In genomic region chr15:59160880-59161593, GRCh38 we compare ENCODE assay signal across 9 cellular contexts. TPM values are rescaled to one million over a fixed set of nuclear protein-coding genes. Genes with fewer than 3 reads are reported as not detected.
A peak's percentile ranks its signal among the peaks of the same experiment; 100 is the strongest.
DNase-seq lines count a peak whose midpoint lies in the region; ATAC-seq, FAIRE-seq and TF ChIP-seq lines count a peak whose summit lies in the region.
"Had no signal": no experiment of that assay in that cellular context is flagged by ENCODE, and none has a peak within 500 bp of the region (broad histone marks: within the 10 kb centered on the region; RNA-seq: fewer than 3 reads in every experiment).

No MANE protein-coding gene starts in this region.

- H3K27ac ChIP-seq in WERI-Rb-1 (no peak overlapping the region), keratinocyte (ENCODE audit: control insufficient read depth, insufficient read depth, low read length) (no peak overlapping the region)

- dilution Hi-C loops in keratinocyte (cut with MboI; ENCODE audit: extremely low pct_ligation_motif_present, low sequenced_read_pairs) = no loop called here

- no peaks in the 10 kb centered on the region for H3K27me3 ChIP-seq in WERI-Rb-1 (ENCODE audit: insufficient read depth, low read depth, severe bottlenecking)
- no peaks in the 10 kb centered on the region for H3K27me3 ChIP-seq in keratinocyte (ENCODE audit: control insufficient read depth, extremely low read depth, insufficient read depth, low read length)

- no peak overlapping the region for H3K4me3 ChIP-seq in WERI-Rb-1 (ENCODE audit: low read depth, low read length)
- H3K4me3 ChIP-seq in keratinocyte (ENCODE audit: control insufficient read depth in 2 of 3, extremely low read depth in 1 of 3, insufficient read depth in 2 of 3, low read depth in 1 of 3, low read length in 3 of 3) = no peak overlapping the region

- no peaks in the 10 kb centered on the region for H3K36me3 ChIP-seq in WERI-Rb-1
- H3K36me3 ChIP-seq in keratinocyte (ENCODE audit: control insufficient read depth in 2 of 2, extremely low read depth in 1 of 2, insufficient read depth in 2 of 2, low read length in 2 of 2) = peaks cover 42 to 48% of the 10 kb centered on the region in 2 experiments

- no peaks in the 10 kb centered on the region for H4K20me1 ChIP-seq in keratinocyte (ENCODE audit: control insufficient read depth, extremely low read depth, insufficient read depth, low read length)

- TF ChIP-seq CTCF in WERI-Rb-1 (IDR thresholded peaks at IDR 0.05; ENCODE audit: low read depth, low read length) (peak; percentile 89), keratinocyte (optimal IDR thresholded peaks at IDR 0.05 in 1 of 3, IDR thresholded peaks at IDR 0.05 in 1 of 3, conservative IDR thresholded peaks at IDR 0.05 in 1 of 3; ENCODE audit: extremely low read depth in 1 of 3, insufficient read depth in 2 of 3, low read length in 3 of 3) (peak; percentile 36 to 63 (median 41))

- no peaks in the 10 kb centered on the region for H3K9me3 ChIP-seq in WERI-Rb-1 (ENCODE audit: severe bottlenecking)
- H3K9me3 ChIP-seq in keratinocyte (ENCODE audit: control insufficient read depth, low read depth, low read length) = no peaks in the 10 kb centered on the region

- no peaks in the 10 kb centered on the region for H3K9me1 ChIP-seq in keratinocyte (ENCODE audit: control insufficient read depth, extremely low read depth, insufficient read depth, low read length)

- no peaks in the 10 kb centered on the region for H3K79me2 ChIP-seq in keratinocyte (ENCODE audit: control insufficient read depth, insufficient read depth, low read length)

- H3K9ac ChIP-seq in keratinocyte (ENCODE audit: control insufficient read depth, extremely low read depth, insufficient read depth, low read length) = no peak overlapping the region

- H3K4me2 ChIP-seq in keratinocyte (ENCODE audit: control insufficient read depth, extremely low read depth, insufficient read depth, low read depth, low read length) = no peak overlapping the region

- no peak overlapping the region for H2AFZ ChIP-seq in keratinocyte (ENCODE audit: control insufficient read depth, low read length)

- peaks cover 21% of the 10 kb centered on the region for H3K4me1 ChIP-seq in keratinocyte (ENCODE audit: control insufficient read depth, extremely low read depth, insufficient read depth, low read length)

- ATAC-seq in GM18519 (IDR thresholded peaks at IDR 0.05; ENCODE audit: low FRiP score, unreplicated experiment) = no peak

- FAIRE-seq in keratinocyte (lab: Jason Lieb, UNC) = no peak
- FAIRE-seq: colon had no signal

- DNase-seq in DMS53 treated with DMSO at 0.1 percent for 48 hours (lab: John Stamatoyannopoulos, UW; ENCODE audit: unreplicated experiment) (peak; percentile 45), NCI-H1092 (lab: John Stamatoyannopoulos, UW) (peak; percentile 17), WERI-Rb-1 (peak; percentile 68), keratinocyte (ENCODE audit: low read depth, low spot score) (no peak), CD1c-positive myeloid dendritic cell (ENCODE audit: extremely low spot score) (no peak), H4 (ENCODE audit: low spot score) (no peak), NCI-H446 treated with DMSO at 0.1 percent for 48 hours (lab: John Stamatoyannopoulos, UW) (no peak)

RNA-seq across cellular contexts. Expression of gene LDHAL6B, which starts 45.6 kb away (rescaled TPM):
- polyA plus RNA-seq in keratinocyte = not detected in 3 replicates
- polyA plus RNA-seq in keratinocyte (2011; ENCODE audit: low read depth) = not detected
- not detected in 2 replicates for polyA plus RNA-seq in keratinocyte (2011; cell fraction: cytosol; rRNA removed)
- polyA plus RNA-seq in keratinocyte (2011; cell fraction: nucleus; rRNA removed) = not detected in 2 replicates
- 0.68 TPM in 1 of 2 replicates, not detected in the other for polyA plus RNA-seq in keratinocyte (2012; ENCODE audit: low replicate concordance)
- polyA minus RNA-seq in keratinocyte = not detected in 3 replicates
- not detected for polyA minus RNA-seq in keratinocyte (2011; cell fraction: cytosol; rRNA and poly(A)+ RNA removed)
- polyA minus RNA-seq in keratinocyte (2011; cell fraction: nucleus; rRNA and poly(A)+ RNA removed) = not detected in 2 replicates
- not detected in 2 replicates for total RNA-seq in H4 (2014; rRNA removed; shearing (Covaris generic))

RNA-seq across cellular contexts. Expression of gene CCNB2, which starts 56.1 kb away (rescaled TPM):
- 5.5 to 36.9 TPM (median 32.4 TPM) in 3 replicates for polyA plus RNA-seq in keratinocyte
- polyA plus RNA-seq in keratinocyte (2011; ENCODE audit: low read depth) = 3.0 TPM
- polyA plus RNA-seq in keratinocyte (2011; cell fraction: cytosol; rRNA removed) = 10.3 and 16.5 TPM in 2 replicates
- polyA plus RNA-seq in keratinocyte (2011; cell fraction: nucleus; rRNA removed) = 8.7 and 10.4 TPM in 2 replicates
- 1.1 and 24.2 TPM in 2 replicates for polyA plus RNA-seq in keratinocyte (2012; ENCODE audit: low replicate concordance)
- polyA minus RNA-seq in keratinocyte = 2.9 to 24.2 TPM (median 13.4 TPM) in 3 replicates
- 13.8 TPM for polyA minus RNA-seq in keratinocyte (2011; cell fraction: cytosol; rRNA and poly(A)+ RNA removed)
- polyA minus RNA-seq in keratinocyte (2011; cell fraction: nucleus; rRNA and poly(A)+ RNA removed) = 3.0 and 6.1 TPM in 2 replicates
- total RNA-seq in H4 (2014; rRNA removed; shearing (Covaris generic)) = 181 and 210 TPM in 2 replicates

Comparison
In these comparisons a context has a peak if more than half of its experiments do, and no peak if none do; other contexts are left out.
1. DNase-seq: peak in DMS53 treated with DMSO at 0.1 percent for 48 hours (single experiment), NCI-H1092 (single experiment) and WERI-Rb-1 (single experiment); none in keratinocyte (single experiment), CD1c-positive myeloid dendritic cell (single experiment), H4 (single experiment) and NCI-H446 treated with DMSO at 0.1 percent for 48 hours (single experiment).